1 cellular context compared by ENCODE assay signal in the genomic region with DNA sequence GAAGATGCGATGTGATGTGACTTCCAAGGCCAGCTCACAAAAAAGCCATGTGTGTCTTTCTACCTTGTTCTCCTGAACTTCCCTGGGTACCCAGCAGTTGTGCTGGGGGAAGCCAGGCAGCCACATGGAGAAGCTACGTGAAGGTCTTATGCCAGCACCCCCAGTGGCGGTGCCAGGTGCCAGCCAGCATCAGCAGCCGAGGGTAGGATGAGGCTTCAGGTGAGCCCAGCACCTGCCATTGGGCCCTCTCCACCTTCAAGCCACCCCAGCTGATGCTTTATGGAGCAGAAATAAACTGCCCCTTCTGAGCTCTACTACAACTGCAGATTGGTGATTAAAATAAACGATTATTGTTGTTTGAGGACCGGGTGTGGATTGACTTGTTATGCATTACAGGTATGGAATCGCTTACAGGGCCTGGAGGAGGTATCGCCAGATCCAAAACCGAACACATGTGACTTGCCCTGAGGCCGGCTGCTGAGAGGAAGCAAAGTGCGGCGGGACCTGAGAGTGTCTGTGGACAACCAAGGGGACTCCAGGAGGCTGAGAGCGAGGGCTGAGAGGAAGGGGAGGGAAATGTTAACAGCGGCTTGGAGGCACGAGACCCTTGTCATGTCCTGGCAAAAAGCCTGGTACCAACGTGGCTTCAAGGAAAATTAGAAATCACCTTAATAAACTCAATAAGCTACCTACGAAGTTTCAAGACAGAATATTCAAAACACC.
TF ChIP-seq lines count a peak whose summit lies in the region.

No MANE protein-coding gene starts in this region.

TF ChIP-seq in IMR-90, 13 proteins besides CTCF, POLR2A, EP300 and RAD21:
- TF ChIP-seq MAZ (IDR thresholded peaks at IDR 0.05; ENCODE audit: borderline replicate concordance, low read depth, low read length), result no peak
- TF ChIP-seq ELK1 (IDR thresholded peaks at IDR 0.05; ENCODE audit: borderline replicate concordance, low read depth, low read length), result no peak
- TF ChIP-seq FOS (IDR thresholded peaks at IDR 0.05; ENCODE audit: low read depth, low read length), result no peak
- TF ChIP-seq CHD1 (IDR thresholded peaks at IDR 0.05; ENCODE audit: low read depth, low read length), result no peak
- TF ChIP-seq CEBPB (IDR thresholded peaks at IDR 0.05; ENCODE audit: low read depth, low read length), result no peak
- no peak for TF ChIP-seq MAFK (IDR thresholded peaks at IDR 0.05; ENCODE audit: low read depth, low read length)
- no peak for TF ChIP-seq USF2 (IDR thresholded peaks at IDR 0.05; ENCODE audit: low read depth, low read length)
- no peak for TF ChIP-seq SMC3 (IDR thresholded peaks at IDR 0.05; ENCODE audit: low read depth, low read length)
- no peak for TF ChIP-seq MXI1 (IDR thresholded peaks at IDR 0.05; ENCODE audit: borderline replicate concordance, low read depth, low read length)
- no peak for TF ChIP-seq RFX5 (IDR thresholded peaks at IDR 0.05; ENCODE audit: low read depth, low read length)
- TF ChIP-seq BHLHE40 (IDR thresholded peaks at IDR 0.05; ENCODE audit: low read depth, low read length), result no peak
- no peak for TF ChIP-seq NFE2L2 (IDR thresholded peaks at IDR 0.05; ENCODE audit: low read depth, low read length)
- no peak for TF ChIP-seq RCOR1 (IDR thresholded peaks at IDR 0.05; ENCODE audit: insufficient replicate concordance, low read length)
TF ChIP-seq in IMR-90: peak in this region for 0.
